Comparison of ENCODE assay signal across 20 cellular contexts in the genomic region with DNA sequence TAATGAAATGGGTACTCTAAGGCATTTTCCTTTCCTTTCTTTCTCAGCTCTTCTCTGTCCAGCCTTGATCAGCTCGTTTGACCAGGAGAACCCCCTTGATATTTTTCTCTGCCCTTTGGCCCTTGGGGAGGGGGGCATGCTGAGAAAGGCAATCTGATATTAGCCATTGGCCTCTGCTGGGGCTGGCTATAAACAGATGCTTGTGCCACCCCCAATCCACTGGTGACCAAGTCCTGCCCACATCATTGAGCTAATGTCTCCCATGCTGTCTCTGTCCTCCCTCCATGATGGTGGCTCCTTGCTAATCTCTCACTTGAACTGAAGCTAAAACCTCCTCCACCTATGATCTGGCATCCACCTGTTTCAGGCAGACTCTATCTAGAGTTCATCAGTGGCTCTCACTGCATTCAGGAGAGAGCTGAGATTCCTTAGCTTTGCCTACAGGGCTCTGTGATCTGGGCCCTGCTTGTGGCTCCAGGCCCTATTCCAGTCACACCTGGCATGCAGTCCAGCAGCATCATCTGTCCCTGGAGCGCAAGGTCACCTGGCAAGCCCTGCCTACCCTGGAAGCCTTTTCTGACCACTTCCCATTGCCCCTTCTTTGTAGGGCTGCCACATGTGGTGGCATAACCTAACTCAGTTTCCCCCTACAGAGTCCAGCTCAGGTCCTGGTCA.
"Had no signal": no experiment of that assay in that cellular context is flagged by ENCODE, and none has a peak within 500 bp of the region (broad histone marks: within the 10 kb centered on the region; RNA-seq: fewer than 3 reads in every experiment).

No MANE protein-coding gene starts in this region.

- FAIRE-seq: keratinocyte had no signal

- H3K4me2 ChIP-seq: smooth muscle cell had no signal

- H3K9me3 ChIP-seq: colonic mucosa, esophagus muscularis mucosa, gastrocnemius medialis, heart right ventricle, neutrophil, tibial artery had no signal

- H3K4me1 ChIP-seq: colonic mucosa, tibial artery had no signal

- H3K27ac ChIP-seq: colonic mucosa, epithelial cell of prostate, esophagus muscularis mucosa, gastrocnemius medialis, neutrophil, tibial artery had no signal

- H3K27me3 ChIP-seq: colonic mucosa, esophagus muscularis mucosa, gastrocnemius medialis, heart right ventricle, neutrophil, tibial artery had no signal

- ATAC-seq: gastrocnemius medialis, left cardiac atrium, left ventricle myocardium superior, right cardiac atrium had no signal

- DNase-seq: caudate nucleus; colonic mucosa; dermis blood vessel endothelial cell; effector CD4-positive, alpha-beta T cell; gastrocnemius medialis; heart right ventricle; hypothalamus; left cardiac atrium; left ventricle myocardium superior; mesenchymal stem cell; naive B cell; right cardiac atrium; stimulated activated CD4-positive, alpha-beta T cell treated with anti-CD3 and anti-CD28 coated beads, Interleukin-2, amount 100 ng/mL, for 48 hours; tibial artery had no signal

- H3K36me3 ChIP-seq: colonic mucosa, gastrocnemius medialis, heart right ventricle, neutrophil had no signal

- H3K4me3 ChIP-seq: colonic mucosa, esophagus muscularis mucosa, gastrocnemius medialis, heart right ventricle, lung, smooth muscle cell, tibial artery had no signal
